Comparison of ENCODE assay signal across 13 cellular contexts in genomic region chr1:27513958-27514357, GRCh38. TPM values are rescaled to one million over a fixed set of nuclear protein-coding genes. Genes with fewer than 3 reads are reported as not detected.
DNase-seq lines count a peak whose midpoint lies in the region; ATAC-seq and TF ChIP-seq lines count a peak whose summit lies in the region.
"Had no signal": no experiment of that assay in that cellular context is flagged by ENCODE, and none has a peak within 500 bp of the region (broad histone marks: within the 10 kb centered on the region; RNA-seq: fewer than 3 reads in every experiment).

No MANE protein-coding gene starts in this region.

- no peak overlapping the region for H3K4me3 ChIP-seq in endodermal cell (ENCODE audit: low read length)
- no peak overlapping the region for H3K4me3 ChIP-seq in upper lobe of right lung
- no peak overlapping the region for H3K4me3 ChIP-seq in GM23248

- H4K20me1 ChIP-seq in GM23248 (ENCODE audit: insufficient read depth), result no peaks in the 10 kb centered on the region

- H3K4me2 ChIP-seq in GM23248 (ENCODE audit: unreplicated experiment), result no peak overlapping the region

- no peaks in the 10 kb centered on the region for H3K79me2 ChIP-seq in GM23248 (ENCODE audit: insufficient read depth)

- H3K9me3 Mint-ChIP-seq in activated naive CD4-positive, alpha-beta T cell treated with anti-CD3 and anti-CD28 coated beads, Interleukin-2, amount 50 U/mL, for 24 hours, result no peaks in the 10 kb centered on the region
- H3K9me3 Mint-ChIP-seq in endodermal cell, result no peaks in the 10 kb centered on the region
- H3K9me3 Mint-ChIP-seq: activated CD8-positive, alpha-beta T cell treated with anti-CD3 and anti-CD28 coated beads for 36 hours; central memory CD8-positive, alpha-beta T cell had no signal

- H2AFZ ChIP-seq in GM23248, result no peak overlapping the region

- H3K27me3 Mint-ChIP-seq in activated naive CD4-positive, alpha-beta T cell treated with anti-CD3 and anti-CD28 coated beads, Interleukin-2, amount 50 U/mL, for 24 hours, result no peaks in the 10 kb centered on the region
- H3K27me3 Mint-ChIP-seq in endodermal cell (ENCODE audit: insufficient read depth), result no peaks in the 10 kb centered on the region
- H3K27me3 Mint-ChIP-seq: activated CD8-positive, alpha-beta T cell treated with anti-CD3 and anti-CD28 coated beads for 36 hours; central memory CD8-positive, alpha-beta T cell had no signal

- H3K27ac ChIP-seq in endodermal cell (ENCODE audit: low read depth, low read length) (no peak overlapping the region), upper lobe of right lung (peak overlapping the region; percentile 40), GM23248 (no peak overlapping the region)

- no peaks in the 10 kb centered on the region for H3K36me3 Mint-ChIP-seq in activated naive CD4-positive, alpha-beta T cell treated with anti-CD3 and anti-CD28 coated beads, Interleukin-2, amount 50 U/mL, for 24 hours
- no peaks in the 10 kb centered on the region for H3K36me3 Mint-ChIP-seq in endodermal cell (ENCODE audit: low read depth)

- no peak overlapping the region for H3K9ac ChIP-seq in endodermal cell (ENCODE audit: extremely low read depth, low read length, poor library complexity, severe bottlenecking)
- no peak overlapping the region for H3K9ac ChIP-seq in GM23248

- H3K4me1 Mint-ChIP-seq in activated naive CD4-positive, alpha-beta T cell treated with anti-CD3 and anti-CD28 coated beads, Interleukin-2, amount 50 U/mL, for 24 hours, result peaks cover 16% of the 10 kb centered on the region
- H3K4me1 Mint-ChIP-seq in endodermal cell, result peaks cover 11% of the 10 kb centered on the region

- no peak overlapping the region for H3K4me3 Mint-ChIP-seq in activated naive CD4-positive, alpha-beta T cell treated with anti-CD3 and anti-CD28 coated beads, Interleukin-2, amount 50 U/mL, for 24 hours
- H3K4me3 Mint-ChIP-seq in endodermal cell, result no peak overlapping the region
- H3K4me3 Mint-ChIP-seq: activated CD8-positive, alpha-beta T cell treated with anti-CD3 and anti-CD28 coated beads for 36 hours; central memory CD8-positive, alpha-beta T cell had no signal

- DNase-seq in activated naive CD4-positive, alpha-beta T cell treated with Interleukin-2 at 50 U/mL for 16 hours, result no peak
- DNase-seq in endodermal cell (peak; percentile 53), myocyte (ENCODE audit: low read depth) (peak; percentile 59), upper lobe of right lung (no peak), GM23248 (no peak), NAMALWA (ENCODE audit: low spot score) (no peak)
- DNase-seq: activated CD8-positive, alpha-beta T cell treated with anti-CD3 and anti-CD28 coated beads for 36 hours; activated gamma-delta T cell; left colon; NCI-H1436 had no signal

- no peaks in the 10 kb centered on the region for H3F3A ChIP-seq in GM23248 (ENCODE audit: insufficient read depth)

- ATAC-seq in upper lobe of right lung (peak; percentile 71), GM19328 (IDR thresholded peaks at IDR 0.05; ENCODE audit: unreplicated experiment) (no peak)
- ATAC-seq: activated CD8-positive, alpha-beta T cell treated with anti-CD3 and anti-CD28 coated beads for 36 hours; left colon had no signal

- H3K9me2 ChIP-seq in GM23248 (ENCODE audit: insufficient read depth), result no peaks in the 10 kb centered on the region

- 81 to 89% methylated on average over 4 to 7 of the region's 7 CpGs for WGBS in endodermal cell (ENCODE audit: insufficient coverage in 1 of 2, insufficient read length in 1 of 2), 2 experiments
- 41 to 46% methylated on average over 7 of the region's 7 CpGs for WGBS in GM23248 (ENCODE audit: low coverage in 1 of 2, low lambda C conversion rate in 2 of 2, missing lambda C conversion rate in 2 of 2), 2 experiments

- no peaks in the 10 kb centered on the region for H3K4me1 ChIP-seq in endodermal cell (ENCODE audit: control insufficient read depth, insufficient read depth, low read length)
- H3K4me1 ChIP-seq in upper lobe of right lung, result peaks cover 11% of the 10 kb centered on the region
- H3K4me1 ChIP-seq in GM23248 (ENCODE audit: insufficient read depth), result no peaks in the 10 kb centered on the region

- H3K9me3 ChIP-seq in endodermal cell (ENCODE audit: control insufficient read depth, low read length) (no peaks in the 10 kb centered on the region), upper lobe of right lung (no peaks in the 10 kb centered on the region), GM23248 (ENCODE audit: low read depth) (no peaks in the 10 kb centered on the region)

- H3K27ac Mint-ChIP-seq in activated naive CD4-positive, alpha-beta T cell treated with anti-CD3 and anti-CD28 coated beads, Interleukin-2, amount 50 U/mL, for 24 hours, result peak overlapping the region; percentile 57
- H3K27ac Mint-ChIP-seq in endodermal cell, result no peak overlapping the region
- H3K27ac Mint-ChIP-seq: activated CD8-positive, alpha-beta T cell treated with anti-CD3 and anti-CD28 coated beads for 36 hours had no signal

- no peaks in the 10 kb centered on the region for H3K36me3 ChIP-seq in endodermal cell (ENCODE audit: control insufficient read depth, insufficient read depth, low read length)
- no peaks in the 10 kb centered on the region for H3K36me3 ChIP-seq in upper lobe of right lung
- H3K36me3 ChIP-seq in GM23248 (ENCODE audit: low read depth), result no peaks in the 10 kb centered on the region

- in situ Hi-C loops in GM23248 (cut with MboI), result no loop called here

- H3K27me3 ChIP-seq in endodermal cell (ENCODE audit: control insufficient read depth, insufficient read depth, low read length, poor library complexity, severe bottlenecking) (no peaks in the 10 kb centered on the region), upper lobe of right lung (no peaks in the 10 kb centered on the region), GM23248 (replicated peaks; ENCODE audit: insufficient read depth) (no peaks in the 10 kb centered on the region)

- no peak for TF ChIP-seq CTCF in endodermal cell (conservative IDR thresholded peaks at IDR 0.05)
- no peak for TF ChIP-seq CTCF in upper lobe of right lung (IDR thresholded peaks at IDR 0.05)

- intact Hi-C loops in upper lobe of right lung (cut with DNase I), result no loop called here

RNA-seq across cellular contexts. Expression of gene WASF2, which starts 24.0 kb away (rescaled TPM):
- total RNA-seq in endodermal cell (10 to 100 TPM; 90.0 to 98.8 TPM), myocyte (17.3 and 18.2 TPM in 2 replicates), upper lobe of right lung (156 TPM)
- 67.7 TPM for polyA plus RNA-seq in endodermal cell (2013, experiment 1 of 2)
- 64.0 TPM for polyA plus RNA-seq in endodermal cell (2013, experiment 2 of 2)
- polyA plus RNA-seq in myocyte (2012), result 65.6 TPM
- 18.6 and 19.3 TPM in 2 replicates for total RNA-seq in GM23248 (2014; rRNA removed; shearing (Covaris generic))
- polyA plus RNA-seq in GM23248 (2016; fragmentation: Nextera tagmentation; extraction: Ambion mirVana), result 117 and 118 TPM in 2 replicates

Comparison
In these comparisons a context has a peak if more than half of its experiments do, and no peak if none do; other contexts are left out.
1. DNase-seq: peak in endodermal cell (single experiment) and myocyte (single experiment); none in activated naive CD4-positive, alpha-beta T cell treated with Interleukin-2 at 50 U/mL for 16 hours (single experiment), upper lobe of right lung (single experiment), GM23248 (single experiment) and NAMALWA (single experiment).